Comparison of ENCODE assay signal across 8 cellular contexts in genomic region chrX:56233100-56233499, GRCh38. TPM values are rescaled to one million over a fixed set of nuclear protein-coding genes. Genes with fewer than 3 reads are reported as not detected.
DNase-seq lines count a peak whose midpoint lies in the region; ATAC-seq and TF ChIP-seq lines count a peak whose summit lies in the region.

No MANE protein-coding gene starts in this region.

- no peaks in the 10 kb centered on the region for H3K9me3 ChIP-seq in vagina

- peak overlapping the region; percentile 74 for H3K4me3 Mint-ChIP-seq in mesothelial cell of epicardium

- no peaks in the 10 kb centered on the region for H3K36me3 ChIP-seq in vagina

- no peaks in the 10 kb centered on the region for H3K36me3 Mint-ChIP-seq in mesothelial cell of epicardium

- H3K27ac ChIP-seq in dorsolateral prefrontal cortex = peak overlapping the region in 27 of 59 donors; percentile 2 to 71 (median 44)
- H3K27ac ChIP-seq in vagina = peak overlapping the region; percentile 85

- no peak for TF ChIP-seq POLR2A in vagina (IDR thresholded peaks at IDR 0.05)

- intact Hi-C loops in Right ventricle myocardium superior (cut with DNase I) (no loop called here), cardiac septum (cut with DNase I) (loop anchor here (5.0 to 10.0 kb wide), 2 partner anchors 326 to 518 kb away; partner anchors contain the start of gene RRAGB), dorsolateral prefrontal cortex (cut with DNase I) (no loop called here), vagina (cut with DNase I) (no loop called here), left colon (cut with DNase I, micrococcal nuclease) (no loop called here)

- peaks cover 22% of the 10 kb centered on the region for H3K4me1 Mint-ChIP-seq in mesothelial cell of epicardium

- H3K4me1 ChIP-seq in vagina = peaks cover 27% of the 10 kb centered on the region

- DNase-seq in Right ventricle myocardium superior (no peak), cardiac septum (ENCODE audit: low spot score) (no peak), dorsolateral prefrontal cortex (peak in 1 of 10 donors; percentile 11), mesothelial cell of epicardium (ENCODE audit: low spot score in 2 of 2, unreplicated experiment in 2 of 2) (no peak), vagina (ENCODE audit: extremely low spot score in 2 of 2) (no peak), NCI-H2227 treated with DMSO at 0.1 percent for 48 hours (lab: John Stamatoyannopoulos, UW) (no peak), left colon (no peak)

- no peak overlapping the region for H3K27ac Mint-ChIP-seq in mesothelial cell of epicardium

- H3K27me3 Mint-ChIP-seq in mesothelial cell of epicardium (ENCODE audit: low read depth) = peaks cover 32% of the 10 kb centered on the region

- ATAC-seq in Right ventricle myocardium superior (ENCODE audit: poor library complexity) (peak; percentile 65), HG03439 (IDR thresholded peaks at IDR 0.05; ENCODE audit: unreplicated experiment) (no peak), left colon (no peak)

- H3K9me3 Mint-ChIP-seq in mesothelial cell of epicardium = peaks cover 8% of the 10 kb centered on the region

- H3K27me3 ChIP-seq in dorsolateral prefrontal cortex = peaks cover 0 to 63% (median 17%) of the 10 kb centered on the region in 45 donors
- H3K27me3 ChIP-seq in vagina = no peaks in the 10 kb centered on the region

- TF ChIP-seq CTCF in dorsolateral prefrontal cortex (IDR thresholded peaks at IDR 0.05 in 54 of 56, conservative IDR thresholded peaks at IDR 0.05 in 2 of 56; ENCODE audit: low read depth in 1 of 56, partially characterized antibody in 56 of 56) (no peak), mesothelial cell of epicardium (IDR thresholded peaks at IDR 0.05; ENCODE audit: unreplicated experiment) (no peak), vagina (IDR thresholded peaks at IDR 0.05) (no peak)

- H3K4me3 ChIP-seq in dorsolateral prefrontal cortex = peak overlapping the region in 58 of 59 donors; percentile 24 to 70 (median 51)
- peak overlapping the region; percentile 50 to 55 for H3K4me3 ChIP-seq in vagina

RNA-seq across cellular contexts. Expression of gene KLF8, which starts 0.9 kb away (rescaled TPM):
- total RNA-seq in Right ventricle myocardium superior (3.2 TPM), cardiac septum (3.6 TPM), dorsolateral prefrontal cortex (10 to 100 TPM in 39 of 120 experiments, 1 to 10 TPM in 81; 2.9 to 14.5 (median 9.0) TPM), mesothelial cell of epicardium (9.6 to 9.8 TPM (median 9.7 TPM) in 3 replicates), vagina (33.1 TPM), left colon (1 to 10 TPM; 2.4 to 3.8 TPM)
